ENCODE assay signal across 6 cellular contexts in genomic region chr4:99534699-99535098, GRCh38. TPM values are rescaled to one million over a fixed set of nuclear protein-coding genes. Genes with fewer than 3 reads are reported as not detected.
"Had no signal": no experiment of that assay in that cellular context is flagged by ENCODE, and none has a peak within 500 bp of the region (broad histone marks: within the 10 kb centered on the region; RNA-seq: fewer than 3 reads in every experiment).

No MANE protein-coding gene starts in this region.

RNA-seq across cellular contexts. Expression of gene C4orf17, which starts 23.9 kb away (rescaled TPM):
- total RNA-seq: HepG2, HT-29, HT1080, IMR-90, K562 had no signal
- polyA plus RNA-seq: HepG2, IgD-negative memory B cell, IMR-90, K562 had no signal

RNA-seq across cellular contexts. Expression of gene MTTP, which starts 39.9 kb away (rescaled TPM):
- total RNA-seq: HT-29 had no signal
- polyA plus RNA-seq: IgD-negative memory B cell had no signal
